ENCODE assay signal across 11 cellular contexts in the genomic region with DNA sequence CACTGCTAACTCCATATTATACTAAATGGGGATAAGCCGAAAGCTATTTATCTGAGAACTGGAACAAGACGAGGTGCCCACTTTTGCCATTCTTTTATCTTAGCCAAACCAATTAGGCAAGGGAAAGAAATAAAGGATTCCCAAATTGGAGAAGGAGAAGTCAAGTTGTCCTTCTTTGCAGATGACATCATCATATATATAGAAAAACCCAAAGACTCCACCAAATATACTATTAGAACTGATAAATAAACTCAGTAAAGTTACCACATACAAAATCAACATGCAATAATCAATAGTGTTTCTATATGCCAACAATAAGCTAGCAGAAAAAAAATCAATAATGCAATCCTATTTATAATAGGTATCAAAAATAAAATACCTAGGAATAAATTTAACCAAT.
"Had no signal": no experiment of that assay in that cellular context is flagged by ENCODE, and none has a peak within 500 bp of the region (broad histone marks: within the 10 kb centered on the region; RNA-seq: fewer than 3 reads in every experiment).

No MANE protein-coding gene starts in this region.

- H3K36me3 ChIP-seq: HAP-1 had no signal

- FAIRE-seq: H1, H54 had no signal

- H3K4me3 ChIP-seq: GM23248, GM23338, HAP-1 had no signal

- H3K9me3 ChIP-seq: HAP-1 had no signal

- DNase-seq: GM23248, GOT3, H7, H9, HCEC 1CT, HFFc6 had no signal

- H3K27ac ChIP-seq: GM23248 had no signal

- H2AFZ ChIP-seq: GM23248, GM23338 had no signal

- ATAC-seq: GM23338, HCT116 had no signal

- H3K4me2 ChIP-seq: GM23338 had no signal

- H3K9ac ChIP-seq: GM23248 had no signal
